26 cellular contexts compared by ENCODE assay signal in genomic region chr5:179409806-179410205, GRCh38.
DNase-seq lines count a peak whose midpoint lies in the region; ATAC-seq, FAIRE-seq and TF ChIP-seq lines count a peak whose summit lies in the region.
"Had no signal": no experiment of that assay in that cellular context is flagged by ENCODE, and none has a peak within 500 bp of the region (broad histone marks: within the 10 kb centered on the region; RNA-seq: fewer than 3 reads in every experiment).

No MANE protein-coding gene starts in this region.

- no peaks in the 10 kb centered on the region for H3K27me3 ChIP-seq in CD4-positive, alpha-beta memory T cell (ENCODE audit: insufficient read depth, low read length)
- H3K27me3 ChIP-seq: BLaER1 had no signal

- H3K9me3 Mint-ChIP-seq in activated CD8-positive, alpha-beta T cell treated with anti-CD3 and anti-CD28 coated beads, Interleukin-2, amount 10 ng/mL, durations not matched to agents 7 days and 5 days (ENCODE audit: insufficient read depth) = no peaks in the 10 kb centered on the region
- H3K9me3 Mint-ChIP-seq in activated CD8-positive, alpha-beta T cell treated with anti-CD3 and anti-CD28 coated beads for 36 hours = no peaks in the 10 kb centered on the region
- H3K9me3 Mint-ChIP-seq in chondrocyte (ENCODE audit: low read depth) (no peaks in the 10 kb centered on the region), osteocyte (ENCODE audit: unreplicated experiment) (peaks cover 13% of the 10 kb centered on the region), CD14-positive monocyte (peaks cover 0 to 4% (median 0%) of the 10 kb centered on the region in 7 donors)
- no peaks in the 10 kb centered on the region for H3K9me3 Mint-ChIP-seq in CD4-positive, alpha-beta memory T cell
- H3K9me3 Mint-ChIP-seq: CD8-positive, alpha-beta T cell; HFFc6 had no signal

- no peak overlapping the region for H3K27ac Mint-ChIP-seq in activated CD8-positive, alpha-beta T cell treated with anti-CD3 and anti-CD28 coated beads, Interleukin-2, amount 10 ng/mL, durations not matched to agents 7 days and 5 days
- no peak overlapping the region for H3K27ac Mint-ChIP-seq in activated CD8-positive, alpha-beta T cell treated with anti-CD3 and anti-CD28 coated beads for 36 hours
- H3K27ac Mint-ChIP-seq in chondrocyte (ENCODE audit: unreplicated experiment) (no peak overlapping the region), osteocyte (ENCODE audit: unreplicated experiment) (no peak overlapping the region), CD14-positive monocyte (no peak overlapping the region)
- H3K27ac Mint-ChIP-seq in CD4-positive, alpha-beta memory T cell = no peak overlapping the region
- H3K27ac Mint-ChIP-seq: CD8-positive, alpha-beta T cell; HFFc6 had no signal

- H3K4me3 Mint-ChIP-seq in activated CD8-positive, alpha-beta T cell treated with anti-CD3 and anti-CD28 coated beads, Interleukin-2, amount 10 ng/mL, durations not matched to agents 7 days and 5 days = no peak overlapping the region
- H3K4me3 Mint-ChIP-seq in activated CD8-positive, alpha-beta T cell treated with anti-CD3 and anti-CD28 coated beads for 36 hours = no peak overlapping the region
- H3K4me3 Mint-ChIP-seq in chondrocyte (ENCODE audit: unreplicated experiment) (no peak overlapping the region), osteocyte (ENCODE audit: unreplicated experiment) (no peak overlapping the region), CD14-positive monocyte (no peak overlapping the region)
- H3K4me3 Mint-ChIP-seq in CD4-positive, alpha-beta memory T cell = no peak overlapping the region
- H3K4me3 Mint-ChIP-seq: CD8-positive, alpha-beta T cell; HFFc6 had no signal

- TF ChIP-seq CTCF in activated CD8-positive, alpha-beta T cell treated with anti-CD3 and anti-CD28 coated beads for 36 hours (IDR thresholded peaks at IDR 0.05) = no peak
- no peak for TF ChIP-seq CTCF in chondrocyte (IDR thresholded peaks at IDR 0.05)
- TF ChIP-seq CTCF in kidney (IDR thresholded peaks at IDR 0.05; ENCODE audit: borderline replicate concordance, extremely low read depth, insufficient read depth) = no peak
- TF ChIP-seq CTCF in osteocyte (IDR thresholded peaks at IDR 0.05) = no peak
- TF ChIP-seq CTCF in CD14-positive monocyte (IDR thresholded peaks at IDR 0.05) = no peak

- peak; percentile 9 for DNase-seq in activated CD8-positive, alpha-beta T cell treated with anti-CD3 and anti-CD28 coated beads, Interleukin-2, amount 10 ng/mL, durations not matched to agents 7 days and 5 days
- DNase-seq in activated CD8-positive, alpha-beta T cell treated with anti-CD3 and anti-CD28 coated beads for 36 hours = no peak
- DNase-seq in chondrocyte (ENCODE audit: low spot score) (peak; percentile 83), kidney (peak; percentile 61), osteocyte (ENCODE audit: extremely low spot score, unreplicated experiment) (peak; percentile 80), LoVo (ENCODE audit: low spot score) (no peak), CD14-positive monocyte (ENCODE audit: low spot score) (no peak)
- no peak for DNase-seq in CD4-positive, alpha-beta memory T cell
- DNase-seq: ACHN, DMS153, HFFc6, MM.1S, NCI-H1092, NCI-H1436, NCI-H187 treated with DMSO at 0.1 percent for 48 hours, NCI-H2227 treated with DMSO at 0.1 percent for 48 hours, NCI-H510A treated with DMSO at 0.1 percent for 48 hours, NCI-H748 treated with DMSO at 0.1 percent for 48 hours, PC-9, RPMI8226, SIG-M5 had no signal

- no peaks in the 10 kb centered on the region for H3K4me1 Mint-ChIP-seq in activated CD8-positive, alpha-beta T cell treated with anti-CD3 and anti-CD28 coated beads, Interleukin-2, amount 10 ng/mL, durations not matched to agents 7 days and 5 days (ENCODE audit: low read depth)
- no peaks in the 10 kb centered on the region for H3K4me1 Mint-ChIP-seq in activated CD8-positive, alpha-beta T cell treated with anti-CD3 and anti-CD28 coated beads for 36 hours (ENCODE audit: low read depth)
- H3K4me1 Mint-ChIP-seq in chondrocyte (ENCODE audit: low read depth) = peaks cover 6% of the 10 kb centered on the region
- no peaks in the 10 kb centered on the region for H3K4me1 Mint-ChIP-seq in osteocyte (ENCODE audit: unreplicated experiment)
- H3K4me1 Mint-ChIP-seq in CD4-positive, alpha-beta memory T cell = no peaks in the 10 kb centered on the region
- no peaks in the 10 kb centered on the region for H3K4me1 Mint-ChIP-seq in CD14-positive monocyte

- intact Hi-C loops in activated CD8-positive, alpha-beta T cell treated with anti-CD3 and anti-CD28 coated beads for 36 hours (cut with micrococcal nuclease) = no loop called here
- intact Hi-C loops in kidney (cut with DNase I) = no loop called here
- intact Hi-C loops in CD4-positive, alpha-beta memory T cell (cut with micrococcal nuclease) = no loop called here
- intact Hi-C loops in CD14-positive monocyte (cut with micrococcal nuclease) = no loop called here

- no peak for FAIRE-seq in kidney (lab: Jason Lieb, UNC)
- FAIRE-seq: G401.6, GM18507 had no signal

- H3K36me3 Mint-ChIP-seq in activated CD8-positive, alpha-beta T cell treated with anti-CD3 and anti-CD28 coated beads, Interleukin-2, amount 10 ng/mL, durations not matched to agents 7 days and 5 days (ENCODE audit: low read depth) = no peaks in the 10 kb centered on the region
- H3K36me3 Mint-ChIP-seq in activated CD8-positive, alpha-beta T cell treated with anti-CD3 and anti-CD28 coated beads for 36 hours (ENCODE audit: low read depth) = no peaks in the 10 kb centered on the region
- H3K36me3 Mint-ChIP-seq in chondrocyte (ENCODE audit: low read depth) (no peaks in the 10 kb centered on the region), osteocyte (ENCODE audit: unreplicated experiment) (no peaks in the 10 kb centered on the region), CD14-positive monocyte (no peaks in the 10 kb centered on the region)
- H3K36me3 Mint-ChIP-seq in CD4-positive, alpha-beta memory T cell = no peaks in the 10 kb centered on the region
- H3K36me3 Mint-ChIP-seq: CD8-positive, alpha-beta T cell had no signal

- H3K4me1 ChIP-seq in kidney (ENCODE audit: control insufficient read depth in 1 of 2, insufficient read depth in 1 of 2, low read depth in 1 of 2, low read length in 2 of 2) = no peaks in the 10 kb centered on the region
- no peaks in the 10 kb centered on the region for H3K4me1 ChIP-seq in CD4-positive, alpha-beta memory T cell (ENCODE audit: insufficient read depth, low read length)

- CTCF ChIA-PET in activated CD8-positive, alpha-beta T cell treated with anti-CD3 and anti-CD28 coated beads, Interleukin-2, amount 10 ng/mL, durations not matched to agents 7 days and 5 days (lab: Charles Lee) = no interaction called here
- CTCF ChIA-PET in activated CD8-positive, alpha-beta T cell treated with anti-CD3 and anti-CD28 coated beads for 36 hours (lab: Charles Lee) = no interaction called here
- CTCF ChIA-PET in CD4-positive, alpha-beta memory T cell (lab: Charles Lee; ENCODE audit: partially characterized antibody) = no interaction called here

- H3K4me3 ChIP-seq in kidney (ENCODE audit: low read length in 2 of 2) = no peak overlapping the region
- H3K4me3 ChIP-seq in CD4-positive, alpha-beta memory T cell (ENCODE audit: low read length in 2 of 2) = no peak overlapping the region
- H3K4me3 ChIP-seq: BLaER1, PC-9 had no signal

- no peak overlapping the region for H3K27ac ChIP-seq in kidney (ENCODE audit: low read depth in 2 of 2, low read length in 2 of 2)
- H3K27ac ChIP-seq in CD4-positive, alpha-beta memory T cell (ENCODE audit: low read depth, low read length) = no peak overlapping the region
- H3K27ac ChIP-seq: 22Rv1, BLaER1, PC-9 had no signal

- H3K9me3 ChIP-seq in kidney (ENCODE audit: control insufficient read depth in 1 of 2, low read length in 2 of 2) = no peaks in the 10 kb centered on the region
- H3K9me3 ChIP-seq in CD4-positive, alpha-beta memory T cell (ENCODE audit: control insufficient read depth in 1 of 2, low read length in 2 of 2) = no peaks in the 10 kb centered on the region
- H3K9me3 ChIP-seq: BLaER1 had no signal

- H3K9ac ChIP-seq in kidney (ENCODE audit: low read length in 2 of 2) = no peak overlapping the region
- H3K9ac ChIP-seq: BLaER1 had no signal

- no peaks in the 10 kb centered on the region for H3K27me3 Mint-ChIP-seq in activated CD8-positive, alpha-beta T cell treated with anti-CD3 and anti-CD28 coated beads, Interleukin-2, amount 10 ng/mL, durations not matched to agents 7 days and 5 days (ENCODE audit: low read depth)
- H3K27me3 Mint-ChIP-seq in activated CD8-positive, alpha-beta T cell treated with anti-CD3 and anti-CD28 coated beads for 36 hours = no peaks in the 10 kb centered on the region
- no peaks in the 10 kb centered on the region for H3K27me3 Mint-ChIP-seq in chondrocyte (ENCODE audit: low read depth)
- no peaks in the 10 kb centered on the region for H3K27me3 Mint-ChIP-seq in osteocyte (ENCODE audit: unreplicated experiment)
- H3K27me3 Mint-ChIP-seq in CD4-positive, alpha-beta memory T cell = peaks cover 2 to 4% of the 10 kb centered on the region in 2 donors
- peaks cover under 1 to 4% (median 2%) of the 10 kb centered on the region in 3 donors for H3K27me3 Mint-ChIP-seq in CD14-positive monocyte (ENCODE audit: low read depth in 3 of 3)

- H3K36me3 ChIP-seq in kidney (ENCODE audit: control insufficient read depth in 1 of 2, insufficient read depth in 2 of 2, low read length in 2 of 2) = no peaks in the 10 kb centered on the region
- H3K36me3 ChIP-seq in CD4-positive, alpha-beta memory T cell (ENCODE audit: insufficient read depth, low read length) = no peaks in the 10 kb centered on the region
- H3K36me3 ChIP-seq: BLaER1 had no signal

- ATAC-seq in activated CD8-positive, alpha-beta T cell treated with anti-CD3 and anti-CD28 coated beads, Interleukin-2, amount 10 ng/mL, durations not matched to agents 7 days and 5 days = no peak
- ATAC-seq in activated CD8-positive, alpha-beta T cell treated with anti-CD3 and anti-CD28 coated beads for 36 hours = no peak
- ATAC-seq: CD8-positive, alpha-beta T cell had no signal

- POLR2A ChIA-PET in activated CD8-positive, alpha-beta T cell treated with anti-CD3 and anti-CD28 coated beads, Interleukin-2, amount 10 ng/mL, durations not matched to agents 7 days and 5 days (lab: Charles Lee) = no interaction called here
- POLR2A ChIA-PET in activated CD8-positive, alpha-beta T cell treated with anti-CD3 and anti-CD28 coated beads for 36 hours (lab: Charles Lee) = no interaction called here
- POLR2A ChIA-PET in CD4-positive, alpha-beta memory T cell (lab: Charles Lee; ENCODE audit: partially characterized antibody) = no interaction called here

Comparison
In these comparisons a context has a peak if more than half of its experiments do, and no peak if none do; other contexts are left out.
1. DNase-seq: peak in activated CD8-positive, alpha-beta T cell treated with anti-CD3 and anti-CD28 coated beads, Interleukin-2, amount 10 ng/mL, durations not matched to agents 7 days and 5 days (single experiment), chondrocyte (single experiment), kidney (single experiment) and osteocyte (single experiment); none in activated CD8-positive, alpha-beta T cell treated with anti-CD3 and anti-CD28 coated beads for 36 hours (single experiment), CD4-positive, alpha-beta memory T cell (0 of 5), LoVo (single experiment) and CD14-positive monocyte (single experiment).